In the genomic region with DNA sequence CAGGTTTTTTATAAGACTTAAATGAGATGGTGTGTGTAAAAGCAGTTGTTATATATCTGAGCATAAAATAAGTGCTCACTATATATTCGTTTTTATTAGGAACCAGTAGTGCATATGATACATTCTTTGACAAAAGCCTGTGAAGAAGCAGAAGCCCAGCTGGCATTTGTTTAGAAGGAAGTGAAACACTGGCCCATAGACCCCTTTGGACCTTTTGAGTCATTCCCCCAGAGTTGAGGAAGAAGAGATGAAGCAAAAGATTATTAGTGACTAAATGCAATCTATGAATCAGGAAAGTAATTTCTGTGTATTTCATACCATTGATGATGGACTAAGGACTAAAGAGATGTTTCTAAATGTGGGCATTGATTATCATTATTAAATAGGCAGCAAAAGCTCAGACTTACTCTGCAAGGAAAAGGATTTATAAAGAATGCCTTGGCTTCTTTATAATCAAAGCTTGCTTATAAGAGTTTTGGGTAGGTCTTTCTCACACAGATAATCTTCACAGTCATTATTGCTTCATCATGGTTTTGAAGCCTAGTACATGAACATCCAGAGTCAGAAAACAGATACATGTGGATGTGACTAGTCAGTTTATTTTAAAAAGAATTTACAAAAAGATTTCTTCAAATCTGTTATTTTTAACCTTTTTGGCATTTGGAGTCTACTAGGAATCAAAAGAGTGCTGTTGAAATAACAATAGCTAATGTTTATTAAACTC, we compare ENCODE assay signal across 10 cellular contexts. TPM values are rescaled to one million over a fixed set of nuclear protein-coding genes. Genes with fewer than 3 reads are reported as not detected.
A peak's percentile ranks its signal among the peaks of the same experiment; 100 is the strongest.
DNase-seq lines count a peak whose midpoint lies in the region; ATAC-seq, FAIRE-seq and TF ChIP-seq lines count a peak whose summit lies in the region.
"Had no signal": no experiment of that assay in that cellular context is flagged by ENCODE, and none has a peak within 500 bp of the region (broad histone marks: within the 10 kb centered on the region; RNA-seq: fewer than 3 reads in every experiment).

No MANE protein-coding gene starts in this region.

- intact Hi-C loops in PC-9 (cut with micrococcal nuclease; ENCODE audit: unreplicated experiment) (no loop called here), breast epithelium (cut with DNase I; ENCODE audit: low total_unique reads) (no loop called here)

- POLR2A ChIA-PET in PC-9 (lab: Charles Lee; ENCODE audit: unreplicated experiment), result no interaction called here

- DNase-seq in GM12891 (ENCODE audit: insufficient read length, low spot score) (peak; percentile 50), PC-9 (no peak), breast epithelium (ENCODE audit: low spot score in 2 of 2) (no peak), suprapubic skin (ENCODE audit: low spot score in 2 of 2) (no peak)
- no peak for DNase-seq in activated CD8-positive, alpha-beta memory T cell treated with anti-CD3 and anti-CD28 coated beads, Interleukin-2, amount 50 U/mL, for 4 hours
- no peak for DNase-seq in stimulated activated CD4-positive, alpha-beta T cell treated with anti-CD3 and anti-CD28 coated beads, Interleukin-4, amount 100 ng/mL, for 24 hours
- DNase-seq: activated CD4-positive, CD25-positive, alpha-beta regulatory T cell had no signal

- H3K79me2 ChIP-seq in PC-9 (ENCODE audit: low read depth), result no peaks in the 10 kb centered on the region

- CTCF ChIA-PET in PC-9 (lab: Charles Lee), result no interaction called here

- peaks cover 12% of the 10 kb centered on the region; the same call in 1 of the 2 replicates for H3F3A ChIP-seq in PC-9 (ENCODE audit: insufficient read depth, low read depth)

- FAIRE-seq in GM12891 (lab: Jason Lieb, UNC), result peak; percentile 28
- FAIRE-seq: islet of Langerhans had no signal

- peaks cover 37% of the 10 kb centered on the region for H3K4me1 ChIP-seq in PC-9 (replicated peaks; ENCODE audit: insufficient read depth)
- H3K4me1 ChIP-seq in breast epithelium, result no peaks in the 10 kb centered on the region
- H3K4me1 ChIP-seq in suprapubic skin, result peaks cover 29% of the 10 kb centered on the region

- H2AFZ ChIP-seq in PC-9, result no peak overlapping the region

- TF ChIP-seq EP300 in suprapubic skin (IDR thresholded peaks at IDR 0.05), result no peak

- H3K4me2 ChIP-seq in PC-9, result 0 out of 2 replicates have a peak overlapping the region, but pooled peaks have one; percentile 4

- no peaks in the 10 kb centered on the region for H3K36me3 ChIP-seq in PC-9 (ENCODE audit: low read depth)
- H3K36me3 ChIP-seq in breast epithelium, result no peaks in the 10 kb centered on the region
- no peaks in the 10 kb centered on the region for H3K36me3 ChIP-seq in suprapubic skin

- H3K27ac ChIP-seq in PC-9 (no peak overlapping the region), breast epithelium (no peak overlapping the region), suprapubic skin (no peak overlapping the region)

- H3K9me3 ChIP-seq in PC-9 (ENCODE audit: insufficient read depth, low read depth) (no peaks in the 10 kb centered on the region), breast epithelium (no peaks in the 10 kb centered on the region), suprapubic skin (no peaks in the 10 kb centered on the region)

- no peaks in the 10 kb centered on the region for H4K20me1 ChIP-seq in PC-9 (ENCODE audit: insufficient read depth)

- TF ChIP-seq CTCF in PC-9 (conservative IDR thresholded peaks at IDR 0.05), result no peak
- no peak for TF ChIP-seq CTCF in breast epithelium (IDR thresholded peaks at IDR 0.05)
- no peak for TF ChIP-seq CTCF in suprapubic skin (IDR thresholded peaks at IDR 0.05)

- H3K4me3 ChIP-seq in PC-9 (no peak overlapping the region), breast epithelium (no peak overlapping the region), suprapubic skin (no peak overlapping the region)

- H3K9me2 ChIP-seq in PC-9 (ENCODE audit: insufficient read depth), result no peaks in the 10 kb centered on the region

- peak; percentile 48 for ATAC-seq in GM21360 (IDR thresholded peaks at IDR 0.05; ENCODE audit: unreplicated experiment)
- peak; percentile 45 for ATAC-seq in HG03097 (IDR thresholded peaks at IDR 0.05; ENCODE audit: low FRiP score, unreplicated experiment)

- WGBS in suprapubic skin, result 85% methylated on average over 1 of the region's 1 CpG

- no TSS peak for BruUV-seq in PC-9 (replicated peaks; lab: Mats Ljungman, UMichigan)

- TF ChIP-seq POLR2A in GM12891 (IDR thresholded peaks at IDR 0.05; ENCODE audit: low read depth, low read length), result no peak
- TF ChIP-seq POLR2A in breast epithelium (IDR thresholded peaks at IDR 0.05), result no peak
- TF ChIP-seq POLR2A in suprapubic skin (IDR thresholded peaks at IDR 0.05), result no peak

- H3K27me3 ChIP-seq in PC-9 (ENCODE audit: insufficient read depth, low read depth) (no peaks in the 10 kb centered on the region), breast epithelium (no peaks in the 10 kb centered on the region), suprapubic skin (no peaks in the 10 kb centered on the region)

TF ChIP-seq in GM12891, 5 proteins besides CTCF, POLR2A, EP300 and RAD21:
- TF ChIP-seq SPI1 (IDR thresholded peaks at IDR 0.05; ENCODE audit: low read depth, low read length), result peak; percentile 97
- TF ChIP-seq POLR2AphosphoS5 (IDR thresholded peaks at IDR 0.05; ENCODE audit: low read depth, low read length), result no peak
- TF ChIP-seq POU2F2 (IDR thresholded peaks at IDR 0.05; ENCODE audit: low read depth, low read length), result no peak
- TF ChIP-seq TAF1 (IDR thresholded peaks at IDR 0.05; ENCODE audit: low read depth, low read length), result no peak

RNA-seq across cellular contexts. Expression of a gene that starts 16.9 kb away (rescaled TPM):
- polyA plus RNA-seq in GM12891 (2012; ENCODE audit: low read depth, missing spikeins), result 5.2 TPM
- total RNA-seq in PC-9 (2021) (17.7 and 20.6 TPM in 2 replicates), breast epithelium (10 to 100 TPM; 24.3 to 27.8 (median 27.2) TPM), suprapubic skin (10 to 100 TPM; 16.1 to 29.9 (median 23.3) TPM)
